Comparison of ENCODE assay signal across 14 cellular contexts in the genomic region with DNA sequence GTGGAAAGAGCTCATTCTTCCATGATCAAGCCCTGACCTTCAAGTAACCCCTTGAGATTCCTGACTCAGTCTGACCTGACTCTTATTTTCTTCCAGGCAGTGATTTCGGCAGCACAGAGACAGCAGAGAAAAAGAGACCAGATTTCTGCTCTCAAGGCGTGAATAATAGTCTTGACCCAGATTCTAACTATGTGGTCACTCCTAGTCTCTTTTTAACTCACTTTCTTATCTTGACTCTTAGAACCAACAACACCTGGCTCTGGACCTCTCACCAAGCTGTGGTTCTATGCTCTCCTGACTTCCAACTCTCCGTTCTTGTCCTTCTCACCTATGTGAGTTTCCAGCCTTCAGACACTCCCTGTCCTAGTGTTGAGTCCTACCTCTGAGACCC. TPM values are rescaled to one million over a fixed set of nuclear protein-coding genes. Genes with fewer than 3 reads are reported as not detected.
A peak's percentile ranks its signal among the peaks of the same experiment; 100 is the strongest.
DNase-seq lines count a peak whose midpoint lies in the region; ATAC-seq and TF ChIP-seq lines count a peak whose summit lies in the region.
"Had no signal": no experiment of that assay in that cellular context is flagged by ENCODE, and none has a peak within 500 bp of the region (broad histone marks: within the 10 kb centered on the region; RNA-seq: fewer than 3 reads in every experiment).

No MANE protein-coding gene starts in this region.

- peaks cover 15% of the 10 kb centered on the region for H3K36me3 Mint-ChIP-seq in T-helper 1 cell treated with Interleukin-12 subunit alpha and Interleukin-12 subunit beta and Interleukin-4 antibody, amounts not matched to agents 30 μg/mL and 1 μg/mL, for 36 hours (ENCODE audit: low read depth)
- H3K36me3 Mint-ChIP-seq: naive thymus-derived CD8-positive, alpha-beta T cell had no signal

- BruUV-seq in mammary epithelial cell (replicated peaks; lab: Mats Ljungman, UMichigan): TSS peak; percentile 30

- CTCF ChIA-PET in mammary epithelial cell (lab: Charles Lee; ENCODE audit: low non-redundant PET): no interaction called here

- peaks cover 27% of the 10 kb centered on the region for H3K4me1 ChIP-seq in mammary epithelial cell (ENCODE audit: insufficient read depth, low read length)
- no peaks in the 10 kb centered on the region for H3K4me1 ChIP-seq in testis

- in situ Hi-C loops in mammary epithelial cell (cut with MboI; ENCODE audit: low sequenced_read_pairs in 2 of 2) (no loop called here), brain microvascular endothelial cell (cut with HindIII; ENCODE audit: low pct_ligation_motif_present, low sequenced_read_pairs) (no loop called here)

- DNase-seq in T-helper 1 cell (no peak), mammary epithelial cell (no peak), sciatic nerve (ENCODE audit: low spot score) (no peak), RKO (ENCODE audit: low spot score) (no peak), brain microvascular endothelial cell (no peak), testis (no peak)
- DNase-seq: 8988T; cortex of kidney; naive thymus-derived CD8-positive, alpha-beta T cell; NCI-H1930; SW 1271 had no signal

- no peak overlapping the region for H3K9ac ChIP-seq in mammary epithelial cell (ENCODE audit: insufficient read depth, low read length)

- intact Hi-C loops in mammary epithelial cell (cut with micrococcal nuclease) (no loop called here), sciatic nerve (cut with DNase I) (no loop called here), testis (cut with DNase I; ENCODE audit: low total_unique reads) (no loop called here)

- peak overlapping the region; percentile 55 for H3K27ac ChIP-seq in mammary epithelial cell (ENCODE audit: insufficient read depth, low read depth, low read length)
- H3K27ac ChIP-seq in brain microvascular endothelial cell: no peak overlapping the region
- no peak overlapping the region for H3K27ac ChIP-seq in testis

- TF ChIP-seq POLR2A in testis (IDR thresholded peaks at IDR 0.05): no peak

- no peaks in the 10 kb centered on the region for H3K79me2 ChIP-seq in mammary epithelial cell (ENCODE audit: insufficient read depth, low read length)

- 100% methylated on average over 3 of the region's 3 CpGs for WGBS in mammary epithelial cell (ENCODE audit: low coverage, missing lambda C conversion rate)
- 70 to 78% methylated on average over 3 of the region's 3 CpGs for WGBS in testis, 2 donors

- dilution Hi-C loops in mammary epithelial cell (cut with HindIII; ENCODE audit: low sequenced_read_pairs): no loop called here

- H3K4me3 ChIP-seq in mammary epithelial cell (replicated peaks in 1 of 3; ENCODE audit: insufficient read depth in 1 of 3, low read depth in 2 of 3, low read length in 3 of 3) (no peak overlapping the region), brain microvascular endothelial cell (ENCODE audit: low read depth, low read length) (no peak overlapping the region), testis (no peak overlapping the region)
- H3K4me3 ChIP-seq: skin epidermis had no signal

- no peaks in the 10 kb centered on the region for H3K27me3 Mint-ChIP-seq in T-helper 1 cell treated with Interleukin-12 subunit alpha and Interleukin-12 subunit beta and Interleukin-4 antibody, amounts not matched to agents 30 μg/mL and 1 μg/mL, for 36 hours (ENCODE audit: low read depth)

- H4K20me1 ChIP-seq in mammary epithelial cell (ENCODE audit: insufficient read depth, low read length): no peaks in the 10 kb centered on the region

- peaks cover 65% of the 10 kb centered on the region for H3K4me1 Mint-ChIP-seq in T-helper 1 cell treated with Interleukin-12 subunit alpha and Interleukin-12 subunit beta and Interleukin-4 antibody, amounts not matched to agents 30 μg/mL and 1 μg/mL, for 36 hours (ENCODE audit: low read depth)

- peak overlapping the region; percentile 47 for H3K4me3 Mint-ChIP-seq in T-helper 1 cell treated with Interleukin-12 subunit alpha and Interleukin-12 subunit beta and Interleukin-4 antibody, amounts not matched to agents 30 μg/mL and 1 μg/mL, for 36 hours

- H3K27me3 ChIP-seq in mammary epithelial cell (ENCODE audit: insufficient read depth, low read length) (no peaks in the 10 kb centered on the region), brain microvascular endothelial cell (replicated peaks) (no peaks in the 10 kb centered on the region), testis (no peaks in the 10 kb centered on the region)

- H3K4me2 ChIP-seq in mammary epithelial cell (ENCODE audit: insufficient read depth, low read depth, low read length): no peak overlapping the region

- no peak for TF ChIP-seq CTCF in mammary epithelial cell (conservative IDR thresholded peaks at IDR 0.05 in 1 of 2, IDR thresholded peaks at IDR 0.05 in 1 of 2; ENCODE audit: extremely low read depth in 1 of 2, insufficient read depth in 1 of 2, low read depth in 1 of 2, low read length in 2 of 2)
- TF ChIP-seq CTCF in brain microvascular endothelial cell (IDR thresholded peaks at IDR 0.05; ENCODE audit: low read depth, low read length, missing control alignments): no peak
- no peak for TF ChIP-seq CTCF in testis (IDR thresholded peaks at IDR 0.05)

- H3K27ac Mint-ChIP-seq in T-helper 1 cell treated with Interleukin-12 subunit alpha and Interleukin-12 subunit beta and Interleukin-4 antibody, amounts not matched to agents 30 μg/mL and 1 μg/mL, for 36 hours: peak overlapping the region; percentile 78

- H3K36me3 ChIP-seq in mammary epithelial cell (ENCODE audit: insufficient read depth, low read length) (no peaks in the 10 kb centered on the region), brain microvascular endothelial cell (replicated peaks) (no peaks in the 10 kb centered on the region), testis (ENCODE audit: low read depth, missing control alignments) (no peaks in the 10 kb centered on the region)

- H2AFZ ChIP-seq in mammary epithelial cell (ENCODE audit: low read depth, low read length): no peak overlapping the region

- peaks cover 11% of the 10 kb centered on the region for H3K9me3 Mint-ChIP-seq in T-helper 1 cell treated with Interleukin-12 subunit alpha and Interleukin-12 subunit beta and Interleukin-4 antibody, amounts not matched to agents 30 μg/mL and 1 μg/mL, for 36 hours

- no peaks in the 10 kb centered on the region for H3K9me3 ChIP-seq in mammary epithelial cell (replicated peaks; ENCODE audit: insufficient read depth, low read length)
- no peaks in the 10 kb centered on the region for H3K9me3 ChIP-seq in testis

- ATAC-seq in HG03095 (IDR thresholded peaks at IDR 0.05; ENCODE audit: unreplicated experiment): peak; percentile 24
- ATAC-seq in sciatic nerve: peak; percentile 50
- ATAC-seq: naive thymus-derived CD8-positive, alpha-beta T cell had no signal

RNA-seq across cellular contexts. Expression of gene KDM7A, which starts 36.9 kb away (rescaled TPM):
- 10 to 100 TPM; 10.0 to 11.8 TPM for total RNA-seq in mammary epithelial cell
- polyA plus RNA-seq in mammary epithelial cell: 2.1 TPM
- polyA minus RNA-seq in mammary epithelial cell: 1.4 TPM
- 24.4 TPM for total RNA-seq in sciatic nerve
- total RNA-seq in testis: 10 to 100 TPM; 24.7 to 33.6 TPM
- 24.1 TPM for polyA plus RNA-seq in testis (ENCODE audit: insufficient read depth, low read depth, low replicate concordance)
